13 cellular contexts compared by ENCODE assay signal in genomic region chr9:967851-968641, GRCh38. TPM values are rescaled to one million over a fixed set of nuclear protein-coding genes. Genes with fewer than 3 reads are reported as not detected.
DNase-seq lines count a peak whose midpoint lies in the region; ATAC-seq and TF ChIP-seq lines count a peak whose summit lies in the region.
"Had no signal": no experiment of that assay in that cellular context is flagged by ENCODE, and none has a peak within 500 bp of the region (broad histone marks: within the 10 kb centered on the region; RNA-seq: fewer than 3 reads in every experiment).

No MANE protein-coding gene starts in this region.

- no TSS peak for BruUV-seq in OCI-LY7 (replicated peaks; lab: Mats Ljungman, UMichigan)

- no peaks in the 10 kb centered on the region for H3K79me2 ChIP-seq in OCI-LY7 (ENCODE audit: insufficient read depth, low read depth, low read length)

- no peaks in the 10 kb centered on the region for H3K9me2 ChIP-seq in OCI-LY7 (ENCODE audit: insufficient read depth, low read length)

- intact Hi-C loops in OCI-LY7 (cut with micrococcal nuclease; ENCODE audit: unreplicated experiment) = loop anchor here (5.0 kb wide), 1 partner anchor 39 kb away; no protein-coding TSS in a partner anchor

- H3K36me3 ChIP-seq in HAP-1 (replicated peaks) (no peaks in the 10 kb centered on the region), OCI-LY7 (ENCODE audit: insufficient read depth, low read length) (no peaks in the 10 kb centered on the region)

- TF ChIP-seq CTCF in OCI-LY7 (conservative IDR thresholded peaks at IDR 0.05; ENCODE audit: low read length) = no peak

- in situ Hi-C loops in HAP-1 (cut with MboI; ENCODE audit: low sequenced_read_pairs) = no loop called here

- H3K4me1 ChIP-seq in HAP-1 = no peaks in the 10 kb centered on the region
- no peaks in the 10 kb centered on the region for H3K4me1 ChIP-seq in OCI-LY7 (ENCODE audit: insufficient read depth, low read length, poor library complexity, severe bottlenecking)

- no peaks in the 10 kb centered on the region; the same call in 1 of the 2 replicates for H3K27me3 ChIP-seq in HAP-1 (ENCODE audit: low read depth)

- no peak overlapping the region for H3K27ac ChIP-seq in OCI-LY7 (ENCODE audit: low read depth, low read length, poor library complexity, severe bottlenecking)
- H3K27ac ChIP-seq: dorsolateral prefrontal cortex had no signal

- DNase-seq in Ammon's horn (ENCODE audit: low spot score) (peak; percentile 31), HAP-1 (ENCODE audit: low spot score in 2 of 2) (peak; percentile 50 to 56), OCI-LY7 (ENCODE audit: low spot score) (no peak), iPS-NIHi11 (ENCODE audit: low spot score) (peak; percentile 36), mucosa of gallbladder (ENCODE audit: low spot score) (no peak)
- no peak for DNase-seq in central memory CD4-positive, alpha-beta T cell
- DNase-seq: activated CD4-positive, alpha-beta T cell treated with anti-CD3 and anti-CD28 coated beads for 4 hours; dorsolateral prefrontal cortex; naive thymus-derived CD4-positive, alpha-beta T cell had no signal

- CTCF ChIA-PET in OCI-LY7 (lab: Charles Lee; ENCODE audit: unreplicated experiment) = interaction anchor here (0.6 kb wide), 1 partner anchor 98 kb away, joined by 3 read pairs; no protein-coding TSS in a partner anchor

- ATAC-seq in HG02852 (IDR thresholded peaks at IDR 0.05; ENCODE audit: unreplicated experiment) = no peak
- no peak for ATAC-seq in GM18868 (IDR thresholded peaks at IDR 0.05; ENCODE audit: unreplicated experiment)
- ATAC-seq: naive thymus-derived CD4-positive, alpha-beta T cell; stimulated activated memory B cell treated with anti-CD40 and anti-IgM and Interleukin-4, amounts not matched to agents 10 μg/mL and 1 μg/mL and 100 μg/mL, for 72 hours had no signal

- POLR2A ChIA-PET in OCI-LY7 (lab: Charles Lee) = no interaction called here

- H3K4me2 ChIP-seq in OCI-LY7 (ENCODE audit: low read length) = no peak overlapping the region

- H2AFZ ChIP-seq in OCI-LY7 (ENCODE audit: low read length) = 0 out of 2 replicates have a peak overlapping the region, but pooled peaks have one; percentile 2

- no peaks in the 10 kb centered on the region for H4K20me1 ChIP-seq in OCI-LY7 (ENCODE audit: insufficient read depth, low read length)

- H3K9me3 ChIP-seq in HAP-1 (no peaks in the 10 kb centered on the region), OCI-LY7 (ENCODE audit: low read length) (no peaks in the 10 kb centered on the region)

- H3K4me3 ChIP-seq in HAP-1 (peak overlapping the region; percentile 16), OCI-LY7 (ENCODE audit: low read depth, low read length, poor library complexity, severe bottlenecking) (no peak overlapping the region)
- H3K4me3 ChIP-seq: dorsolateral prefrontal cortex had no signal

RNA-seq across cellular contexts. Expression of gene DMRT3, which starts 8.4 kb away (rescaled TPM):
- total RNA-seq in OCI-LY7 (2014; rRNA removed; shearing (Covaris generic)) = not detected in 2 replicates
- not detected in 2 replicates for total RNA-seq in OCI-LY7 (2022)
- not detected for total RNA-seq in mucosa of gallbladder
- total RNA-seq: HT1080; naive thymus-derived CD4-positive, alpha-beta T cell had no signal

Comparison
In these comparisons a context has a peak if more than half of its experiments do, and no peak if none do; other contexts are left out.
1. DNase-seq: peak in Ammon's horn (single experiment), HAP-1 (2 of 2) and iPS-NIHi11 (single experiment); none in OCI-LY7 (single experiment), mucosa of gallbladder (single experiment) and central memory CD4-positive, alpha-beta T cell (single experiment).